1 cellular context compared by ENCODE assay signal in the genomic region with DNA sequence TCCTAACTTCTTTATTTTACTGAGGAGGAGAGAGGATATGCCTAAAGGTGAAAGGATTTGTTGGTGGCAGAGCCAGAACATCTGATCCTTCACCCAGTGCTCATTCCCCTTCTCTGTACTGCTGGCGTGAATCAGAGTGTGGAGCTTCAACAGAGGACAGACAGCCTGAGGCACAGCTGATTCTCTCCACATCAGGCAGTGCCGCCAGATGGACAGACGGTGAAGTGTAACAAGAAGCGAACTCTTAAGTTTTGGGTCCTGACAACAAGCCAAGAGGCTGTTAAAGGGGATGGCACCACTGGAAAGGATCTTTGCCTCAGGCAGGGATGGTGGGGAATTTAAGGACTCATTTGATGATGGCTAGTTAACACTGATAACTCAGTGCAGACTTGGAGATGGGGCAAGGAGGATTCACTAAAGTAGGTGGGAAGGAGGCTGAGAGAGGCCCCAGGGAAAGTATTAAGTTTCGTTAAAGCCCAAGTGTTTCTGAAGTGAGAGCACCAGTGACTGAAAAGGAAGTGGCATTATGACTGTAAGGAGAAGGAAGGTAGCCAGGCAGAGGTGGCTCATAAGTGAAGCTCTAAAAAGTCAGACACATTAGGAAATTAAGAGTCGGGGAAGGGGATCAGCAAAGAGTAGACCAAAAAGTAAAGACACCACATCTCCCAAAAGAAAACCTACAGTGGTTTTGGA.
A peak's percentile ranks its signal among the peaks of the same experiment; 100 is the strongest.
TF ChIP-seq lines count a peak whose summit lies in the region.

No MANE protein-coding gene starts in this region.

TF ChIP-seq in SK-N-SH, 30 proteins besides CTCF, POLR2A, EP300 and RAD21 (continued from another document):
- TF ChIP-seq, protein P1, sequence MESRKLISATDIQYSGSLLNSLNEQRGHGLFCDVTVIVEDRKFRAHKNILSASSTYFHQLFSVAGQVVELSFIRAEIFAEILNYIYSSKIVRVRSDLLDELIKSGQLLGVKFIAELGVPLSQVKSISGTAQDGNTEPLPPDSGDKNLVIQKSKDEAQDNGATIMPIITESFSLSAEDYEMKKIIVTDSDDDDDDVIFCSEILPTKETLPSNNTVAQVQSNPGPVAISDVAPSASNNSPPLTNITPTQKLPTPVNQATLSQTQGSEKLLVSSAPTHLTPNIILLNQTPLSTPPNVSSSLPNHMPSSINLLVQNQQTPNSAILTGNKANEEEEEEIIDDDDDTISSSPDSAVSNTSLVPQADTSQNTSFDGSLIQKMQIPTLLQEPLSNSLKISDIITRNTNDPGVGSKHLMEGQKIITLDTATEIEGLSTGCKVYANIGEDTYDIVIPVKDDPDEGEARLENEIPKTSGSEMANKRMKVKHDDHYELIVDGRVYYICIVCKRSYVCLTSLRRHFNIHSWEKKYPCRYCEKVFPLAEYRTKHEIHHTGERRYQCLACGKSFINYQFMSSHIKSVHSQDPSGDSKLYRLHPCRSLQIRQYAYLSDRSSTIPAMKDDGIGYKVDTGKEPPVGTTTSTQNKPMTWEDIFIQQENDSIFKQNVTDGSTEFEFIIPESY (IDR thresholded peaks at IDR 0.05; ENCODE audit: borderline replicate concordance, low read depth), result no peak
- TF ChIP-seq, protein P2, sequence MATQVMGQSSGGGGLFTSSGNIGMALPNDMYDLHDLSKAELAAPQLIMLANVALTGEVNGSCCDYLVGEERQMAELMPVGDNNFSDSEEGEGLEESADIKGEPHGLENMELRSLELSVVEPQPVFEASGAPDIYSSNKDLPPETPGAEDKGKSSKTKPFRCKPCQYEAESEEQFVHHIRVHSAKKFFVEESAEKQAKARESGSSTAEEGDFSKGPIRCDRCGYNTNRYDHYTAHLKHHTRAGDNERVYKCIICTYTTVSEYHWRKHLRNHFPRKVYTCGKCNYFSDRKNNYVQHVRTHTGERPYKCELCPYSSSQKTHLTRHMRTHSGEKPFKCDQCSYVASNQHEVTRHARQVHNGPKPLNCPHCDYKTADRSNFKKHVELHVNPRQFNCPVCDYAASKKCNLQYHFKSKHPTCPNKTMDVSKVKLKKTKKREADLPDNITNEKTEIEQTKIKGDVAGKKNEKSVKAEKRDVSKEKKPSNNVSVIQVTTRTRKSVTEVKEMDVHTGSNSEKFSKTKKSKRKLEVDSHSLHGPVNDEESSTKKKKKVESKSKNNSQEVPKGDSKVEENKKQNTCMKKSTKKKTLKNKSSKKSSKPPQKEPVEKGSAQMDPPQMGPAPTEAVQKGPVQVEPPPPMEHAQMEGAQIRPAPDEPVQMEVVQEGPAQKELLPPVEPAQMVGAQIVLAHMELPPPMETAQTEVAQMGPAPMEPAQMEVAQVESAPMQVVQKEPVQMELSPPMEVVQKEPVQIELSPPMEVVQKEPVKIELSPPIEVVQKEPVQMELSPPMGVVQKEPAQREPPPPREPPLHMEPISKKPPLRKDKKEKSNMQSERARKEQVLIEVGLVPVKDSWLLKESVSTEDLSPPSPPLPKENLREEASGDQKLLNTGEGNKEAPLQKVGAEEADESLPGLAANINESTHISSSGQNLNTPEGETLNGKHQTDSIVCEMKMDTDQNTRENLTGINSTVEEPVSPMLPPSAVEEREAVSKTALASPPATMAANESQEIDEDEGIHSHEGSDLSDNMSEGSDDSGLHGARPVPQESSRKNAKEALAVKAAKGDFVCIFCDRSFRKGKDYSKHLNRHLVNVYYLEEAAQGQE (IDR thresholded peaks at IDR 0.05; ENCODE audit: low read depth, low read length), result no peak
- TF ChIP-seq EZH2phosphoT487 (IDR thresholded peaks at IDR 0.05; ENCODE audit: borderline replicate concordance, low read depth) (no peak), RXRA (IDR thresholded peaks at IDR 0.05; ENCODE audit: borderline replicate concordance, low read depth) (no peak), SIN3A (IDR thresholded peaks at IDR 0.05; ENCODE audit: borderline replicate concordance, low read depth, low read length) (no peak), GATA2 (CRISPR knock-in tag; IDR thresholded peaks at IDR 0.05) (no peak; the same call in 1 of the 2 replicates), RCOR1 (IDR thresholded peaks at IDR 0.05; ENCODE audit: low read length) (peak; percentile 66; the same call in 1 of the 2 replicates), TEAD4 (IDR thresholded peaks at IDR 0.05; ENCODE audit: borderline replicate concordance, insufficient read depth) (no peak), FOXJ3 (CRISPR knock-in tag; IDR thresholded peaks at IDR 0.05) (peak; percentile 76), MEF2A (IDR thresholded peaks at IDR 0.05; ENCODE audit: borderline replicate concordance, low read depth) (no peak), POLR2AphosphoS5 (IDR thresholded peaks at IDR 0.05; ENCODE audit: low read depth, low read length) (no peak)
- TF ChIP-seq, protein P3, sequence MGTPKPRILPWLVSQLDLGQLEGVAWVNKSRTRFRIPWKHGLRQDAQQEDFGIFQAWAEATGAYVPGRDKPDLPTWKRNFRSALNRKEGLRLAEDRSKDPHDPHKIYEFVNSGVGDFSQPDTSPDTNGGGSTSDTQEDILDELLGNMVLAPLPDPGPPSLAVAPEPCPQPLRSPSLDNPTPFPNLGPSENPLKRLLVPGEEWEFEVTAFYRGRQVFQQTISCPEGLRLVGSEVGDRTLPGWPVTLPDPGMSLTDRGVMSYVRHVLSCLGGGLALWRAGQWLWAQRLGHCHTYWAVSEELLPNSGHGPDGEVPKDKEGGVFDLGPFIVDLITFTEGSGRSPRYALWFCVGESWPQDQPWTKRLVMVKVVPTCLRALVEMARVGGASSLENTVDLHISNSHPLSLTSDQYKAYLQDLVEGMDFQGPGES (IDR thresholded peaks at IDR 0.05; ENCODE audit: low read depth, low read length), result no peak
TF ChIP-seq in SK-N-SH: peak in this region for 10.
